ENCODE assay signal across 12 cellular contexts in the genomic region with DNA sequence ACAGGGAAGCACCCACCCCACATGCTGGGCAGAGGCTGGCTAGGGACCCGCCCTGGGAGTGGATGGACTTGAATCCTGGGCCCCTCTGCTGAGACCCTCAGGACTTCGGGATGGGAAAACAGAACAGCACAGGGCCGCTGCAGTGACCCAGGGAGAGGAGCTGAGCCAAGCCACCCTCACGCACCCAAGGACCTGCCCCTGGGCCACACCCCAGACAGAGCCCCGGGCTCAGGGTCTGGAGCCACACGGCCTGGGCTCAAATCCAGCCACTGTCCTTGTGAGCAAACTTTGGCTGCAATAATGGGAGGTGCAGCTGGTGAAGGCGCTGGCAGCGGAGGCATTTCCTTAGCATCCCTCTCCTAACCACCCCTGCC.
DNase-seq lines count a peak whose midpoint lies in the region; ATAC-seq, FAIRE-seq and TF ChIP-seq lines count a peak whose summit lies in the region.
"Had no signal": no experiment of that assay in that cellular context is flagged by ENCODE, and none has a peak within 500 bp of the region (broad histone marks: within the 10 kb centered on the region; RNA-seq: fewer than 3 reads in every experiment).

No MANE protein-coding gene starts in this region.

- H2AFZ ChIP-seq in H1 (ENCODE audit: low read length): peak overlapping the region; percentile 84; the same call in 1 of the 2 replicates

- no peak overlapping the region for H3K14ac ChIP-seq in H1 (ENCODE audit: insufficient read length)

- H4K5ac ChIP-seq in H1 (ENCODE audit: insufficient read length, low read depth, low read length): no peak overlapping the region

- BruUV-seq in MCF 10A (replicated peaks; lab: Mats Ljungman, UMichigan): no TSS peak

- H3K79me2 ChIP-seq in H1 (ENCODE audit: control insufficient read depth in 1 of 2, insufficient read depth in 2 of 2, low read length in 2 of 2): no peaks in the 10 kb centered on the region

- no peak overlapping the region for H3K23ac ChIP-seq in H1 (ENCODE audit: insufficient read length)

- ATAC-seq in lower lobe of right lung: peak; percentile 2 to 4
- no peak for ATAC-seq in stimulated activated effector memory CD8-positive, alpha-beta T cell treated with anti-CD3 and anti-CD28 coated beads, Interleukin-12 subunit alpha, Interleukin-12 subunit beta, amount 100 ng/mL, for 72 hours
- no peak for ATAC-seq in GM19395 (IDR thresholded peaks at IDR 0.05; ENCODE audit: unreplicated experiment)

- no peak overlapping the region for H3K4ac ChIP-seq in H1 (replicated peaks; ENCODE audit: insufficient read length, low read depth, low read length)

- H3K9me3 ChIP-seq in breast epithelium (no peaks in the 10 kb centered on the region), H1 (ENCODE audit: insufficient read depth in 2 of 2, low read depth in 1 of 2, low read length in 1 of 2) (no peaks in the 10 kb centered on the region), lower lobe of right lung (no peaks in the 10 kb centered on the region)
- H3K9me3 ChIP-seq: spleen had no signal

- H3K27me3 Mint-ChIP-seq in MCF 10A (ENCODE audit: insufficient read depth, unreplicated experiment): no peaks in the 10 kb centered on the region
- H3K27me3 Mint-ChIP-seq: central memory CD8-positive, alpha-beta T cell; T-cell had no signal

- no peak overlapping the region for H2AK5ac ChIP-seq in H1 (ENCODE audit: low read depth, low read length)

- H4K91ac ChIP-seq in H1 (replicated peaks; ENCODE audit: insufficient read length, low read length): no peak overlapping the region

- no peak for TF ChIP-seq EP300 in H1 (IDR thresholded peaks at IDR 0.05; ENCODE audit: borderline replicate concordance in 1 of 2, low read depth in 2 of 2, low read length in 2 of 2)

- no peaks in the 10 kb centered on the region for H3K79me1 ChIP-seq in H1 (ENCODE audit: low read depth, low read length)

- no peak overlapping the region; a peak in 1 of 4 replicates for H3K4me2 ChIP-seq in H1 (ENCODE audit: insufficient read depth in 1 of 2, low read depth in 2 of 2, low read length in 2 of 2)

- peak overlapping the region; percentile 75; the same call in 1 of the 2 replicates for H2BK12ac ChIP-seq in H1 (ENCODE audit: low read depth, low read length)

- H2BK120ac ChIP-seq in H1 (replicated peaks; ENCODE audit: low read depth, low read length): no peak overlapping the region

- no peak overlapping the region; the same call in 1 of the 2 replicates for H4K8ac ChIP-seq in H1 (ENCODE audit: extremely low read depth, insufficient read depth, low read length)

- peaks cover 23% of the 10 kb centered on the region for H3K4me1 Mint-ChIP-seq in MCF 10A (ENCODE audit: insufficient read depth, unreplicated experiment)
- peaks cover 16% of the 10 kb centered on the region for H3K4me1 Mint-ChIP-seq in stimulated activated effector memory CD8-positive, alpha-beta T cell treated with anti-CD3 and anti-CD28 coated beads, Interleukin-12 subunit alpha, Interleukin-12 subunit beta, amount 100 ng/mL, for 72 hours

- no peaks in the 10 kb centered on the region for H3K36me3 Mint-ChIP-seq in MCF 10A (ENCODE audit: insufficient read depth, unreplicated experiment)
- H3K36me3 Mint-ChIP-seq in stimulated activated effector memory CD8-positive, alpha-beta T cell treated with anti-CD3 and anti-CD28 coated beads, Interleukin-12 subunit alpha, Interleukin-12 subunit beta, amount 100 ng/mL, for 72 hours: peaks cover 50% of the 10 kb centered on the region

- no peak overlapping the region for H3K18ac ChIP-seq in H1 (ENCODE audit: extremely low read depth, low read length)

- TF ChIP-seq POLR2A in breast epithelium (IDR thresholded peaks at IDR 0.05) (no peak), H1 (IDR thresholded peaks at IDR 0.05; ENCODE audit: control extremely low read depth in 1 of 2, low read depth in 2 of 2, low read length in 2 of 2) (no peak)

- TF ChIP-seq CTCF in MCF 10A (IDR thresholded peaks at IDR 0.05; ENCODE audit: unreplicated experiment) (no peak), breast epithelium (IDR thresholded peaks at IDR 0.05) (no peak), H1 (IDR thresholded peaks at IDR 0.05; ENCODE audit: control extremely low read depth in 1 of 3, insufficient read depth in 1 of 3, low read depth in 1 of 3, low read length in 3 of 3) (no peak), lower lobe of right lung (IDR thresholded peaks at IDR 0.05) (no peak)

- no peaks in the 10 kb centered on the region for H3K27me3 ChIP-seq in breast epithelium
- H3K27me3 ChIP-seq in H1 (replicated peaks in 1 of 4; ENCODE audit: control insufficient read depth in 3 of 4, extremely low read depth in 1 of 4, insufficient read depth in 3 of 4, low read length in 3 of 4): no peaks in the 10 kb centered on the region
- no peaks in the 10 kb centered on the region for H3K27me3 ChIP-seq in lower lobe of right lung (ENCODE audit: low read depth)
- H3K27me3 ChIP-seq: spleen had no signal

- DNase-seq in MCF 10A (ENCODE audit: unreplicated experiment) (no peak), breast epithelium (ENCODE audit: low spot score in 2 of 2) (no peak), H1 (ENCODE audit: low read depth in 1 of 2, low spot score in 2 of 2) (no peak), lower lobe of right lung (no peak), GM19240 (ENCODE audit: insufficient read length, low spot score) (no peak), OCI-M1 (lab: John Stamatoyannopoulos, UW) (no peak)
- no peak for DNase-seq in stimulated activated effector memory CD8-positive, alpha-beta T cell treated with anti-CD3 and anti-CD28 coated beads, Interleukin-12 subunit alpha, Interleukin-12 subunit beta, amount 100 ng/mL, for 72 hours (ENCODE audit: low spot score in 2 of 2)
- DNase-seq: NK-92 treated with Interleukin-12 subunit alpha and Interleukin-12 subunit beta, amount 100 ng/mL, for 24 hours had no signal

- H3K4me3 ChIP-seq in breast epithelium (peak overlapping the region in 1 of 3 donors; percentile 44), H1 (ENCODE audit: extremely low read depth in 1 of 4, insufficient read depth in 2 of 4, low read depth in 3 of 4, low read length in 4 of 4) (no peak overlapping the region), lower lobe of right lung (no peak overlapping the region)

- no peak for FAIRE-seq in H1 (lab: Jason Lieb, UNC)

- H3K4me3 Mint-ChIP-seq in MCF 10A (ENCODE audit: unreplicated experiment): peak overlapping the region; percentile 33
- H3K4me3 Mint-ChIP-seq in stimulated activated effector memory CD8-positive, alpha-beta T cell treated with anti-CD3 and anti-CD28 coated beads, Interleukin-12 subunit alpha, Interleukin-12 subunit beta, amount 100 ng/mL, for 72 hours: peak overlapping the region; percentile 42

- H3K36me3 ChIP-seq in breast epithelium (no peaks in the 10 kb centered on the region), H1 (ENCODE audit: control insufficient read depth in 2 of 4, insufficient read depth in 4 of 4, low read length in 3 of 4) (no peaks in the 10 kb centered on the region), lower lobe of right lung (peaks cover 16% of the 10 kb centered on the region)

- H3K23me2 ChIP-seq in H1 (ENCODE audit: low read depth, low read length): no peaks in the 10 kb centered on the region

- peak overlapping the region; percentile 25 for H3K27ac Mint-ChIP-seq in MCF 10A (ENCODE audit: low read depth, unreplicated experiment)
- H3K27ac Mint-ChIP-seq in stimulated activated effector memory CD8-positive, alpha-beta T cell treated with anti-CD3 and anti-CD28 coated beads, Interleukin-12 subunit alpha, Interleukin-12 subunit beta, amount 100 ng/mL, for 72 hours: peak overlapping the region; percentile 53
- H3K27ac Mint-ChIP-seq: T-cell had no signal

- no peak overlapping the region for H3K9ac ChIP-seq in H1 (replicated peaks in 1 of 4; ENCODE audit: extremely low read depth in 1 of 4, low read depth in 3 of 4, low read length in 3 of 4)

- no peak overlapping the region for H3K27ac ChIP-seq in breast epithelium
- H3K27ac ChIP-seq in H1 (ENCODE audit: low read depth, low read length): no peak overlapping the region
- H3K27ac ChIP-seq in lower lobe of right lung: no peak overlapping the region

- no peak overlapping the region for H2BK20ac ChIP-seq in H1 (ENCODE audit: low read length)

- 87% methylated on average over 7 of the region's 8 CpGs; no CpG with 5 or more reads in 1 of the 2 experiments for WGBS in H1 (ENCODE audit: extremely low coverage in 1 of 2, insufficient coverage in 1 of 2, insufficient read length in 1 of 2, insufficient replicate concordance in 2 of 2, low coverage in 1 of 2, low lambda C conversion rate in 2 of 2, missing lambda C conversion rate in 1 of 2), 2 experiments

- 0 out of 2 replicates have a peak overlapping the region, but pooled peaks have one; percentile 72 for H2BK15ac ChIP-seq in H1 (ENCODE audit: low read length)

- POLR2A ChIA-PET in MCF 10A (lab: Yijun Ruan, JAX): interaction anchor here (0.6 to 2.7 kb wide), 22 partner anchors 9 to 1534 kb away, joined by 3 to 32 read pairs (median 4); a partner anchor contains a TSS
- POLR2A ChIA-PET in H1 (lab: Charles Lee; ENCODE audit: partially characterized antibody): interaction anchor here (0.5 to 1.5 kb wide), 2 partner anchors 478 to 956 kb away, joined by 3 to 4 read pairs; no protein-coding TSS in a partner anchor

- intact Hi-C loops in MCF 10A (cut with micrococcal nuclease) (loop anchor here (1.0 to 10.0 kb wide), 3 partner anchors 195 to 765 kb away; no protein-coding TSS in a partner anchor), breast epithelium (cut with DNase I; ENCODE audit: low total_unique reads) (loop anchor here (10.0 kb wide), 1 partner anchor 955 kb away; no protein-coding TSS in a partner anchor), lower lobe of right lung (cut with DNase I) (loop anchor here (5.0 kb wide), 1 partner anchor 958 kb away; no protein-coding TSS in a partner anchor)

- H4K20me1 ChIP-seq in H1 (replicated peaks in 1 of 2; ENCODE audit: control insufficient read depth in 1 of 2, insufficient read depth in 2 of 2, low read length in 2 of 2): no peaks in the 10 kb centered on the region

- peak overlapping the region; percentile 44; the same call in 1 of the 2 replicates for H2BK5ac ChIP-seq in H1 (ENCODE audit: low read depth, low read length)

- H3K9me3 Mint-ChIP-seq in MCF 10A (ENCODE audit: unreplicated experiment): no peaks in the 10 kb centered on the region
- no peaks in the 10 kb centered on the region for H3K9me3 Mint-ChIP-seq in stimulated activated effector memory CD8-positive, alpha-beta T cell treated with anti-CD3 and anti-CD28 coated beads, Interleukin-12 subunit alpha, Interleukin-12 subunit beta, amount 100 ng/mL, for 72 hours
- H3K9me3 Mint-ChIP-seq: central memory CD8-positive, alpha-beta T cell; T-cell had no signal

- CTCF ChIA-PET in MCF 10A (lab: Yijun Ruan, JAX) (interaction anchor here (0.5 to 4.5 kb wide), 137 partner anchors 9 to 1486 kb away, joined by 3 to 103 read pairs (median 4); a partner anchor contains a TSS), H1 (lab: Charles Lee; ENCODE audit: partially characterized antibody) (interaction anchor here (0.6 to 4.6 kb wide), 111 partner anchors 8 to 972 kb away, joined by 3 to 27 read pairs (median 4); no protein-coding TSS in a partner anchor)

- H3K4me1 ChIP-seq in breast epithelium (peaks cover 3 to 11% of the 10 kb centered on the region in 2 donors), H1 (replicated peaks in 1 of 4; ENCODE audit: control insufficient read depth in 3 of 4, insufficient read depth in 4 of 4, low read length in 3 of 4) (peaks cover 0 to 5% (median 2%) of the 10 kb centered on the region in 4 experiments; a peak in 3 of 7 replicates), lower lobe of right lung (peaks cover 22% of the 10 kb centered on the region)

- no peak overlapping the region for H3K56ac ChIP-seq in H1 (replicated peaks; ENCODE audit: insufficient read length, low read depth, low read length)

- TF ChIP-seq RAD21 in H1 (IDR thresholded peaks at IDR 0.05 in 1 of 2, conservative IDR thresholded peaks at IDR 0.05 in 1 of 2; ENCODE audit: low read depth in 2 of 2, low read length in 2 of 2): no peak

Comparison
In these comparisons a context has a peak if more than half of its experiments do, and no peak if none do; other contexts are left out.
1. ATAC-seq: peak in lower lobe of right lung (2 of 2); none in stimulated activated effector memory CD8-positive, alpha-beta T cell treated with anti-CD3 and anti-CD28 coated beads, Interleukin-12 subunit alpha, Interleukin-12 subunit beta, amount 100 ng/mL, for 72 hours (single experiment) and GM19395 (single experiment).